Comparison of ENCODE assay signal across 19 cellular contexts in the genomic region with DNA sequence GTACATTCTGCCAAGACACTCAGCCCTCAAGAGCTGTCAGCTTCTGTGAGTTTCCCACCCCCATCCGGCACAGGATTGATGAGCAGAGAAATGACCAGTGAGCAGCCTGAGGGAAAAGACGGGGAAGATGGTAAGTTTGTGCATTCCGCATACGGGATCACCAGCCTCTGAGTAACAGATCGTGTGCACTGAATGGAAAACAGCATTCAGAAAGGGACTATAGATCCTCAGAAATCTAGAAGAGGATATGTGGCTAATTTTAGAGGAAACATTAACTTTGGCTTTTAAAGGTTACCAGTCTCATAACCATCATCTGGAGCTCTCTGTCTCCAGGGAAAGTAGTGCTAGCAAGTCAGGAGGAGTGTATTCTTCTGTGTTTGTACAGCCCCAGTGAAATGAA.
DNase-seq lines count a peak whose midpoint lies in the region; ATAC-seq, FAIRE-seq and TF ChIP-seq lines count a peak whose summit lies in the region.
"Had no signal": no experiment of that assay in that cellular context is flagged by ENCODE, and none has a peak within 500 bp of the region (broad histone marks: within the 10 kb centered on the region; RNA-seq: fewer than 3 reads in every experiment).

No MANE protein-coding gene starts in this region.

- TF ChIP-seq CTCF in A549 (IDR thresholded peaks at IDR 0.05) (no peak), dorsolateral prefrontal cortex (IDR thresholded peaks at IDR 0.05 in 54 of 56, conservative IDR thresholded peaks at IDR 0.05 in 2 of 56; ENCODE audit: low read depth in 1 of 56, partially characterized antibody in 56 of 56) (no peak)

- no peaks in the 10 kb centered on the region for H3K9me3 ChIP-seq in A549
- H3K9me3 ChIP-seq: HAP-1 had no signal

- TF ChIP-seq POLR2A in A549 (IDR thresholded peaks at IDR 0.05; ENCODE audit: low read length): no peak

- no peak for TF ChIP-seq RAD21 in A549 (conservative IDR thresholded peaks at IDR 0.05 in 1 of 2, IDR thresholded peaks at IDR 0.05 in 1 of 2)

- no peak overlapping the region for H3K4me2 ChIP-seq in A549
- H3K4me2 ChIP-seq: BLaER1 treated with 17β-estradiol and CSF1 and Interleukin-3, amounts not matched to agents 10 nM and 100 nM had no signal

- FAIRE-seq in A549 (lab: Jason Lieb, UNC): no peak
- FAIRE-seq: GM12878, GM19239, HepG2 had no signal

- in situ Hi-C loops in SK-MEL-5 (cut with HindIII; ENCODE audit: low pct_unique_long_range_greater_than_20kb, low sequenced_read_pairs): no loop called here

- WGBS in A549 (ENCODE audit: missing lambda C conversion rate): 90% methylated on average over 5 of the region's 5 CpGs

- TF ChIP-seq EP300 in A549 (IDR thresholded peaks at IDR 0.05): no peak

- H3K27me3 ChIP-seq in dorsolateral prefrontal cortex: no peaks in the 10 kb centered on the region

- intact Hi-C loops in dorsolateral prefrontal cortex (cut with DNase I): loop anchor here (10.0 kb wide), 4 partner anchors 61 to 491 kb away; no protein-coding TSS in a partner anchor

- DNase-seq in A549 (ENCODE audit: low read depth in 1 of 2, low spot score in 1 of 2) (no peak), SK-MEL-5 (ENCODE audit: low read depth, low spot score) (peak; percentile 93), dorsolateral prefrontal cortex (no peak), NCI-H2171 (lab: John Stamatoyannopoulos, UW) (no peak)
- no peak for DNase-seq in activated naive CD8-positive, alpha-beta T cell treated with anti-CD3 and anti-CD28 coated beads for 36 hours
- DNase-seq in activated CD4-positive, alpha-beta T cell treated with anti-CD3 and anti-CD28 coated beads for 48 hours: no peak
- DNase-seq: Calu3; CD8-positive, alpha-beta T cell; DMS79 treated with DMSO at 0.1 percent for 48 hours; GF-D8; GM23248 had no signal

- H3K4me3 ChIP-seq in A549: no peak overlapping the region
- no peak overlapping the region for H3K4me3 ChIP-seq in dorsolateral prefrontal cortex
- H3K4me3 ChIP-seq: BLaER1 treated with 17β-estradiol and CSF1 and Interleukin-3, amounts not matched to agents 10 nM and 100 nM; GM12878; GM23248; HAP-1 had no signal

- H3K27ac ChIP-seq in A549: peak overlapping the region; percentile 31 to 45; a peak in 2 of 6 replicates
- peak overlapping the region in 53 of 59 donors; percentile 13 to 84 (median 66) for H3K27ac ChIP-seq in dorsolateral prefrontal cortex
- H3K27ac ChIP-seq in temporal lobe (ENCODE audit: low read depth, low read length): peak overlapping the region; percentile 57
- H3K27ac ChIP-seq: 22Rv1; BLaER1 treated with 17β-estradiol and CSF1 and Interleukin-3, amounts not matched to agents 10 nM and 100 nM; GM23248 had no signal

- H3K4me1 ChIP-seq in A549: peaks cover 25% of the 10 kb centered on the region

- H3K9me3 Mint-ChIP-seq in activated naive CD8-positive, alpha-beta T cell treated with anti-CD3 and anti-CD28 coated beads for 36 hours: no peaks in the 10 kb centered on the region
- H3K9me3 Mint-ChIP-seq: CD8-positive, alpha-beta T cell had no signal

- H3K27me3 Mint-ChIP-seq in activated naive CD8-positive, alpha-beta T cell treated with anti-CD3 and anti-CD28 coated beads for 36 hours: peaks cover 9% of the 10 kb centered on the region

- POLR2A ChIA-PET in A549 (lab: Yijun Ruan, JAX): no interaction called here

- ATAC-seq in A549: no peak
- ATAC-seq: CD8-positive, alpha-beta T cell; GM12878; HepG2 had no signal

- H3K27ac Mint-ChIP-seq in activated naive CD8-positive, alpha-beta T cell treated with anti-CD3 and anti-CD28 coated beads for 36 hours: no peak overlapping the region
- H3K27ac Mint-ChIP-seq: B cell; CD8-positive, alpha-beta T cell had no signal

- H3K36me3 Mint-ChIP-seq in activated naive CD8-positive, alpha-beta T cell treated with anti-CD3 and anti-CD28 coated beads for 36 hours: no peaks in the 10 kb centered on the region
- H3K36me3 Mint-ChIP-seq: CD8-positive, alpha-beta T cell had no signal

- CTCF ChIA-PET in A549 (lab: Yijun Ruan, JAX): interaction anchor here (1.0 to 1.5 kb wide), 2 partner anchors 94 to 219 kb away, joined by 3 read pairs; no protein-coding TSS in a partner anchor

- H3K4me1 Mint-ChIP-seq in activated naive CD8-positive, alpha-beta T cell treated with anti-CD3 and anti-CD28 coated beads for 36 hours: peaks cover 10% of the 10 kb centered on the region

- no peak overlapping the region for H3K4me3 Mint-ChIP-seq in activated naive CD8-positive, alpha-beta T cell treated with anti-CD3 and anti-CD28 coated beads for 36 hours
- H3K4me3 Mint-ChIP-seq: B cell; CD8-positive, alpha-beta T cell had no signal

TF ChIP-seq in A549, 52 proteins besides CTCF, POLR2A, EP300 and RAD21:
- TF ChIP-seq EHMT2 (IDR thresholded peaks at IDR 0.05; ENCODE audit: low read depth) (no peak), TP53 (CRISPR knock-in tag; IDR thresholded peaks at IDR 0.05) (no peak), HOXB13 (CRISPR knock-in tag; IDR thresholded peaks at IDR 0.05; ENCODE audit: low read depth) (no peak)
TF ChIP-seq in A549: peak in this region for 0.
